In the genomic region with DNA sequence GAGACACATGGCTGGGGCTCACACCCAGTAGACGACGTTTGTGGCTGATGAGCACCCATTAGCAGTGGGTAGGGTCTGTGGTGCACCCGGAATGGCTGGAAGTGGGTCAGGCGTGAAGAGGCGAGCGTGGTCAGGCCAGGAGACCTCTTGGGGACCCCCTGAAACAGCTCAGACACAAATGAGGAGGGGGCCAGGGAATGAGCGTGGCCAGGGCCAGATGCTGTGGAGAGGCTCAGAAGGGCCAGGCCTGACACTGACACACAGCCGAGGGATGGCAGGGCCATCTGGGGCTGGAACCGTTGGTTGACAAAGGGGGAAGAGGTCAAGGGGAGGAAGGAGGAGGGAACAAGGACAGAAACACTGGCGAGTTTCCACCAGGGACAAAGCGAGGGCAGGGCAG, we compare ENCODE assay signal across 25 cellular contexts.
"Had no signal": no experiment of that assay in that cellular context is flagged by ENCODE, and none has a peak within 500 bp of the region (broad histone marks: within the 10 kb centered on the region; RNA-seq: fewer than 3 reads in every experiment).

No MANE protein-coding gene starts in this region.

- H3K27ac Mint-ChIP-seq: nephron; stimulated activated naive CD8-positive, alpha-beta T cell treated with anti-CD3 and anti-CD28 coated beads, Interleukin-15, Interleukin-2, amounts not matched to agents 100 ng/mL and 50 ng/mL, for 24 hours had no signal

- H3K27me3 Mint-ChIP-seq: stimulated activated naive CD8-positive, alpha-beta T cell treated with anti-CD3 and anti-CD28 coated beads, Interleukin-15, Interleukin-2, amounts not matched to agents 100 ng/mL and 50 ng/mL, for 24 hours had no signal

- H3K4me1 ChIP-seq: left lung, lower lobe of right lung, parathyroid adenoma, sigmoid colon, spleen, suprapubic skin, tibial artery, uterus had no signal

- H3K9me3 Mint-ChIP-seq: naive thymus-derived CD8-positive, alpha-beta T cell; nephron; neural crest cell; stimulated activated naive CD8-positive, alpha-beta T cell treated with anti-CD3 and anti-CD28 coated beads, Interleukin-15, Interleukin-2, amounts not matched to agents 100 ng/mL and 50 ng/mL, for 24 hours had no signal

- H3K27me3 ChIP-seq: left lung, neutrophil, sigmoid colon, suprapubic skin, uterus had no signal

- H3K36me3 Mint-ChIP-seq: naive thymus-derived CD8-positive, alpha-beta T cell had no signal

- H3K4me3 ChIP-seq: left lung, lower lobe of right lung, sigmoid colon, spleen, suprapubic skin, thoracic aorta, tibial artery, uterus had no signal

- H3K9me3 ChIP-seq: left lung, lower lobe of right lung, neutrophil, sigmoid colon, spleen, suprapubic skin, thoracic aorta, tibial artery, uterus had no signal

- H3K4me3 Mint-ChIP-seq: naive thymus-derived CD8-positive, alpha-beta T cell; nephron; neural crest cell; stimulated activated naive CD8-positive, alpha-beta T cell treated with anti-CD3 and anti-CD28 coated beads, Interleukin-15, Interleukin-2, amounts not matched to agents 100 ng/mL and 50 ng/mL, for 24 hours had no signal

- DNase-seq: hippocampal formation; left colon; left lung; lower lobe of right lung; mammary epithelial cell; mesenchymal stem cell; naive thymus-derived CD8-positive, alpha-beta T cell; occipital lobe; right cardiac atrium; sigmoid colon; small intestine; spleen; stimulated activated CD4-positive, alpha-beta T cell treated with anti-CD3 and anti-CD28 coated beads, Interleukin-2, amount 100 ng/mL, for 24 hours; stimulated activated CD4-positive, alpha-beta T cell treated with anti-CD3 and anti-CD28 coated beads, Interleukin-4, amount 100 ng/mL, for 1 hour; stimulated activated naive CD4-positive, alpha-beta T cell; tibial artery; trophoblast cell; uterus had no signal

- H3K9ac ChIP-seq: parathyroid adenoma had no signal

- H3K4me1 Mint-ChIP-seq: naive thymus-derived CD8-positive, alpha-beta T cell; nephron; neural crest cell had no signal

- H3K36me3 ChIP-seq: left lung, neutrophil, sigmoid colon, spleen, suprapubic skin, thoracic aorta, tibial artery, uterus had no signal

- H3K27ac ChIP-seq: left lung, lower lobe of right lung, neutrophil, parathyroid adenoma, sigmoid colon, spleen, suprapubic skin, thoracic aorta, tibial artery, uterus had no signal
